ENCODE assay signal across 8 cellular contexts in genomic region chr15:73991260-73991659, GRCh38. TPM values are rescaled to one million over a fixed set of nuclear protein-coding genes. Genes with fewer than 3 reads are reported as not detected.
DNase-seq lines count a peak whose midpoint lies in the region; ATAC-seq, FAIRE-seq and TF ChIP-seq lines count a peak whose summit lies in the region.

No MANE protein-coding gene starts in this region.

- peaks cover 7% of the 10 kb centered on the region; the same call in 1 of the 2 replicates for H3K36me3 Mint-ChIP-seq in HFFc6 (ENCODE audit: low read depth)

- no peak for ATAC-seq in GM19351 (IDR thresholded peaks at IDR 0.05; ENCODE audit: unreplicated experiment)
- ATAC-seq in GM21723 (IDR thresholded peaks at IDR 0.05; ENCODE audit: unreplicated experiment), result no peak

- H3K4me3 ChIP-seq in astrocyte of the spinal cord (ENCODE audit: low read depth, low read length), result peak overlapping the region; percentile 58
- peak overlapping the region; percentile 62 to 68 for H3K4me3 ChIP-seq in kidney (ENCODE audit: low read length in 2 of 2)
- peak overlapping the region; percentile 65 to 88 (median 78) for H3K4me3 ChIP-seq in stomach

- TF ChIP-seq POLR2A in stomach (IDR thresholded peaks at IDR 0.05), result no peak

- H3K27ac ChIP-seq in kidney (ENCODE audit: low read depth in 2 of 2, low read length in 2 of 2) (peak overlapping the region; percentile 51 to 59), stomach (peak overlapping the region; percentile 81 to 96 (median 89))

- H3K9me3 ChIP-seq in kidney (ENCODE audit: control insufficient read depth in 1 of 2, low read length in 2 of 2), result no peaks in the 10 kb centered on the region
- no peaks in the 10 kb centered on the region for H3K9me3 ChIP-seq in stomach

- intact Hi-C loops in kidney (cut with DNase I) (no loop called here), stomach (cut with DNase I; ENCODE audit: low total_unique reads) (no loop called here)

- no peak for TF ChIP-seq EP300 in stomach (IDR thresholded peaks at IDR 0.05)

- H3K36me3 ChIP-seq in kidney (ENCODE audit: control insufficient read depth in 1 of 2, insufficient read depth in 2 of 2, low read length in 2 of 2) (no peaks in the 10 kb centered on the region), stomach (peaks cover 0 to 21% (median 9%) of the 10 kb centered on the region in 4 donors)

- H3K4me1 ChIP-seq in kidney (ENCODE audit: control insufficient read depth in 1 of 2, insufficient read depth in 1 of 2, low read depth in 1 of 2, low read length in 2 of 2), result peaks cover 16 to 36% of the 10 kb centered on the region in 2 donors
- H3K4me1 ChIP-seq in stomach, result peaks cover 57 to 88% (median 69%) of the 10 kb centered on the region in 4 donors

- no peaks in the 10 kb centered on the region; the same call in 1 of the 2 replicates for H3K27me3 Mint-ChIP-seq in HFFc6 (ENCODE audit: insufficient read depth)

- peak overlapping the region; percentile 89 for H3K4me3 Mint-ChIP-seq in HFFc6

- FAIRE-seq in kidney (lab: Jason Lieb, UNC), result no peak

- no peaks in the 10 kb centered on the region for H3K27me3 ChIP-seq in stomach

- peak overlapping the region; percentile 71 for H3K27ac Mint-ChIP-seq in HFFc6

- H3K4me1 Mint-ChIP-seq in HFFc6 (ENCODE audit: low read depth), result peaks cover 75% of the 10 kb centered on the region

- WGBS in stomach, 5 donors, result 21 to 46% (median 31%) methylated on average over 5 of the region's 5 CpGs

- H3K9ac ChIP-seq in kidney (ENCODE audit: low read length in 2 of 2), result peak overlapping the region; percentile 57 to 67

- TF ChIP-seq CTCF in HFFc6 (IDR thresholded peaks at IDR 0.05) (no peak), astrocyte of the spinal cord (IDR thresholded peaks at IDR 0.05; ENCODE audit: low read depth, low read length) (no peak), kidney (IDR thresholded peaks at IDR 0.05; ENCODE audit: borderline replicate concordance, extremely low read depth, insufficient read depth) (no peak), stomach (IDR thresholded peaks at IDR 0.05) (no peak)

- in situ Hi-C loops in ACHN (cut with HindIII; ENCODE audit: low pct_ligation_motif_present, low pct_unique_long_range_greater_than_20kb, low sequenced_read_pairs), result no loop called here
- in situ Hi-C loops in astrocyte of the spinal cord (cut with HindIII; ENCODE audit: low sequenced_read_pairs), result no loop called here

- H3K9me3 Mint-ChIP-seq in HFFc6, result no peaks in the 10 kb centered on the region

- DNase-seq in ACHN (peak; percentile 55), HFFc6 (no peak), astrocyte of the spinal cord (ENCODE audit: low read depth, low spot score) (peak; percentile 32), kidney (peak; percentile 93), stomach (no peak), OCI-M1 (lab: John Stamatoyannopoulos, UW) (no peak)

RNA-seq across cellular contexts. Expression of gene STOML1, which starts 0.8 kb away (rescaled TPM):
- 10 to 100 TPM; 21.4 to 30.6 (median 24.7) TPM for total RNA-seq in HFFc6 (2021; fragmentation: NEBNext Ultra II Directional; extraction: Animal tissue kit (Norgen Biotek cat#: 25700))
- total RNA-seq in kidney (22.2 TPM), stomach (10 to 100 TPM in 2 of 5 donors, 1 to 10 TPM in 3; 5.3 to 26.4 (median 9.8) TPM)
- polyA plus RNA-seq in kidney (ENCODE audit: insufficient read depth, low read depth, low replicate concordance) (15.0 TPM), stomach (10 to 100 TPM in 1 of 3 donors, 1 to 10 TPM in 2; 8.0 to 13.3 (median 9.6) TPM)

RNA-seq across cellular contexts. Expression of gene PML, which starts 3.3 kb away (rescaled TPM):
- 10 to 100 TPM; 45.2 to 51.8 (median 47.5) TPM for total RNA-seq in HFFc6 (2021; fragmentation: NEBNext Ultra II Directional; extraction: Animal tissue kit (Norgen Biotek cat#: 25700))
- total RNA-seq in kidney, result 82.9 TPM
- 19.6 TPM for polyA plus RNA-seq in kidney (ENCODE audit: insufficient read depth, low read depth, low replicate concordance)
- total RNA-seq in stomach, result 100 to 1,000 TPM in 2 of 5 donors, 10 to 100 TPM in 3; 27.7 to 170 (median 65.9) TPM
- polyA plus RNA-seq in stomach, result 10 to 100 TPM; 16.0 to 25.8 (median 21.9) TPM

Comparison
In these comparisons a context has a peak if more than half of its experiments do, and no peak if none do; other contexts are left out.
1. DNase-seq: peak in ACHN (single experiment), astrocyte of the spinal cord (single experiment) and kidney (single experiment); none in HFFc6 (single experiment), stomach (single experiment) and OCI-M1 (single experiment).
2. Peak in every context shown above with its lines, with median percentiles within 50 percentile points of each other: H3K4me3 ChIP-seq.